ENCODE assay signal across 23 cellular contexts in the genomic region with DNA sequence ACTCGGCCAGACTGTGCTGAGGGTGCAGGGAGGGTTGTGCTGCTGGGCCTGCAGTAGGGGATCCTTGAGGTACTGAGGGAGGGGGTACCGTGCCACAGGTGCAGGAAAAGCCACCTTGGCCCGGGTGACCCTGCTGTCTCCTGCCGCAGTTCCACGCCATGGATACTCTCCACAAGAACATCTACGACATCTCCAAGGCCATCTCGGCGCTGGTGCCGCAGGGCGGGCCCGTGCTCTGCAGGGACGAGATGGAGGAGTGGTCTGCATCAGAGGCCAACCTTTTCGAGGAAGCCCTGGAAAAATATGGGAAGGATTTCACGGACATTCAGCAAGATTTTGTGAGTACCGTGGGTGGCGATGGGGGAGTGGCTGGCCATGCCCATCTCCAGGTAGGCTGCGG. TPM values are rescaled to one million over a fixed set of nuclear protein-coding genes. Genes with fewer than 3 reads are reported as not detected.
DNase-seq lines count a peak whose midpoint lies in the region; FAIRE-seq and TF ChIP-seq lines count a peak whose summit lies in the region.
"Had no signal": no experiment of that assay in that cellular context is flagged by ENCODE, and none has a peak within 500 bp of the region (broad histone marks: within the 10 kb centered on the region; RNA-seq: fewer than 3 reads in every experiment).

No MANE protein-coding gene starts in this region.

- no peak overlapping the region for H3K4ac ChIP-seq in H1 (replicated peaks; ENCODE audit: insufficient read length, low read depth, low read length)

- H2BK20ac ChIP-seq in H1 (ENCODE audit: low read length) = no peak overlapping the region

- H3K36me3 Mint-ChIP-seq in activated T-cell treated with anti-CD3 and anti-CD28 coated beads, Interleukin-2, amount 50 U/mL, for 24 hours (ENCODE audit: low read depth) = peaks cover 67% of the 10 kb centered on the region

- H2BK120ac ChIP-seq in H1 (replicated peaks; ENCODE audit: low read depth, low read length) = no peak overlapping the region

- no peak overlapping the region for H2AK5ac ChIP-seq in H1 (ENCODE audit: low read depth, low read length)

- H3K18ac ChIP-seq in H1 (ENCODE audit: extremely low read depth, low read length) = no peak overlapping the region

- no peak overlapping the region for H3K14ac ChIP-seq in H1 (ENCODE audit: insufficient read length)

- H3K27ac Mint-ChIP-seq in activated T-cell treated with anti-CD3 and anti-CD28 coated beads, Interleukin-2, amount 50 U/mL, for 24 hours = peak overlapping the region; percentile 26
- H3K27ac Mint-ChIP-seq: B cell; CD4-positive, alpha-beta T cell; CD8-positive, alpha-beta T cell had no signal

- POLR2A ChIA-PET in HEK293 (lab: Yijun Ruan, JAX) = no interaction called here
- POLR2A ChIA-PET in H1 (lab: Charles Lee; ENCODE audit: partially characterized antibody) = interaction anchor here (0.7 kb wide), 1 partner anchor 10 kb away, joined by 3 read pairs; no protein-coding TSS in a partner anchor

- peak overlapping the region; percentile 57; the same call in 1 of the 2 replicates for H4K8ac ChIP-seq in H1 (ENCODE audit: extremely low read depth, insufficient read depth, low read length)

- H3K56ac ChIP-seq in H1 (replicated peaks; ENCODE audit: insufficient read length, low read depth, low read length) = no peak overlapping the region

- no peaks in the 10 kb centered on the region for H3K9me3 Mint-ChIP-seq in activated T-cell treated with anti-CD3 and anti-CD28 coated beads, Interleukin-2, amount 50 U/mL, for 24 hours
- H3K9me3 Mint-ChIP-seq: CD4-positive, alpha-beta T cell; CD8-positive, alpha-beta T cell had no signal

- H3K4me3 ChIP-seq in HEK293 (ENCODE audit: low read depth, low read length) = no peak overlapping the region
- H3K4me3 ChIP-seq in H1 (ENCODE audit: extremely low read depth in 1 of 4, insufficient read depth in 2 of 4, low read depth in 3 of 4, low read length in 4 of 4) = no peak overlapping the region
- no peak overlapping the region for H3K4me3 ChIP-seq in kidney (ENCODE audit: low read length in 2 of 2)
- H3K4me3 ChIP-seq in foreskin fibroblast (ENCODE audit: low read depth in 1 of 2, low read length in 2 of 2) = no peak overlapping the region
- H3K4me3 ChIP-seq: A549; BLaER1 treated with 17β-estradiol and CSF1 and Interleukin-3, amounts not matched to agents 10 nM and 100 nM had no signal

- H3K9me3 ChIP-seq in HEK293 (ENCODE audit: control insufficient read depth, insufficient read depth, low read depth, low read length) = no peaks in the 10 kb centered on the region
- no peaks in the 10 kb centered on the region for H3K9me3 ChIP-seq in H1 (ENCODE audit: insufficient read depth in 2 of 2, low read depth in 1 of 2, low read length in 1 of 2)
- no peaks in the 10 kb centered on the region for H3K9me3 ChIP-seq in kidney (ENCODE audit: control insufficient read depth in 1 of 2, low read length in 2 of 2)
- H3K9me3 ChIP-seq: A549; BLaER1 treated with 17β-estradiol and CSF1 and Interleukin-3, amounts not matched to agents 10 nM and 100 nM; Caco-2 had no signal

- no peak overlapping the region for H3K23ac ChIP-seq in H1 (ENCODE audit: insufficient read length)

- H3K4me1 ChIP-seq in HEK293 (ENCODE audit: control insufficient read depth, insufficient read depth, low read length) (no peaks in the 10 kb centered on the region), H1 (replicated peaks in 1 of 4; ENCODE audit: control insufficient read depth in 3 of 4, insufficient read depth in 4 of 4, low read length in 3 of 4) (peaks cover 0 to 8% (median 1%) of the 10 kb centered on the region in 4 experiments; a peak in 3 of 7 replicates), kidney (ENCODE audit: control insufficient read depth in 1 of 2, insufficient read depth in 1 of 2, low read depth in 1 of 2, low read length in 2 of 2) (no peaks in the 10 kb centered on the region)
- H3K4me1 ChIP-seq: Caco-2 had no signal

- TF ChIP-seq CTCF in HEK293 (tag by site-specific recombination; IDR thresholded peaks at IDR 0.05) = no peak
- TF ChIP-seq CTCF in H1 (IDR thresholded peaks at IDR 0.05; ENCODE audit: control extremely low read depth in 1 of 3, insufficient read depth in 1 of 3, low read depth in 1 of 3, low read length in 3 of 3) = no peak
- TF ChIP-seq CTCF in kidney (IDR thresholded peaks at IDR 0.05; ENCODE audit: borderline replicate concordance, extremely low read depth, insufficient read depth) = no peak
- TF ChIP-seq CTCF in foreskin fibroblast (IDR thresholded peaks at IDR 0.05; ENCODE audit: low read depth, low read length) = no peak

- no peak overlapping the region for H3K27ac ChIP-seq in HEK293 (ENCODE audit: extremely low read depth, low read depth, low read length)
- H3K27ac ChIP-seq in H1 (ENCODE audit: low read depth, low read length) = no peak overlapping the region
- no peak overlapping the region for H3K27ac ChIP-seq in kidney (ENCODE audit: low read depth in 2 of 2, low read length in 2 of 2)
- H3K27ac ChIP-seq: 22Rv1; A549; BLaER1 treated with 17β-estradiol and CSF1 and Interleukin-3, amounts not matched to agents 10 nM and 100 nM; C4-2B had no signal

- H2BK12ac ChIP-seq in H1 (ENCODE audit: low read depth, low read length) = no peak overlapping the region

- H3K36me3 ChIP-seq in HEK293 (ENCODE audit: control insufficient read depth in 2 of 2, insufficient read depth in 1 of 2, low read length in 2 of 2) (peaks cover 0 to 78% of the 10 kb centered on the region in 2 experiments; a peak in 2 of 3 replicates), H1 (ENCODE audit: control insufficient read depth in 2 of 4, insufficient read depth in 4 of 4, low read length in 3 of 4) (peaks cover 17 to 71% (median 44%) of the 10 kb centered on the region in 4 experiments), kidney (ENCODE audit: control insufficient read depth in 1 of 2, insufficient read depth in 2 of 2, low read length in 2 of 2) (peaks cover 2 to 7% of the 10 kb centered on the region in 2 donors)

- no peaks in the 10 kb centered on the region for H3K27me3 ChIP-seq in H1 (replicated peaks in 1 of 4; ENCODE audit: control insufficient read depth in 3 of 4, extremely low read depth in 1 of 4, insufficient read depth in 3 of 4, low read length in 3 of 4)
- H3K27me3 ChIP-seq: BLaER1 treated with 17β-estradiol and CSF1 and Interleukin-3, amounts not matched to agents 10 nM and 100 nM had no signal

- H3K4me1 Mint-ChIP-seq in activated T-cell treated with anti-CD3 and anti-CD28 coated beads, Interleukin-2, amount 50 U/mL, for 24 hours (ENCODE audit: low read depth) = no peaks in the 10 kb centered on the region
- H3K4me1 Mint-ChIP-seq: B cell had no signal

- H3K23me2 ChIP-seq in H1 (ENCODE audit: low read depth, low read length) = no peaks in the 10 kb centered on the region

- H3K79me2 ChIP-seq in H1 (ENCODE audit: control insufficient read depth in 1 of 2, insufficient read depth in 2 of 2, low read length in 2 of 2) = no peaks in the 10 kb centered on the region; a peak in 1 of 4 replicates

- 97% methylated on average over 17 of the region's 17 CpGs; no CpG with 5 or more reads in 1 of the 2 experiments for WGBS in H1 (ENCODE audit: extremely low coverage in 1 of 2, insufficient coverage in 1 of 2, insufficient read length in 1 of 2, insufficient replicate concordance in 2 of 2, low coverage in 1 of 2, low lambda C conversion rate in 2 of 2, missing lambda C conversion rate in 1 of 2), 2 experiments

- H2AFZ ChIP-seq in H1 (ENCODE audit: low read length) = no peak overlapping the region

- no peaks in the 10 kb centered on the region for H3K27me3 Mint-ChIP-seq in activated T-cell treated with anti-CD3 and anti-CD28 coated beads, Interleukin-2, amount 50 U/mL, for 24 hours
- H3K27me3 Mint-ChIP-seq: B cell; CD4-positive, alpha-beta T cell had no signal

- H2BK15ac ChIP-seq in H1 (ENCODE audit: low read length) = no peak overlapping the region

- no peak overlapping the region for H3K9ac ChIP-seq in H1 (replicated peaks in 1 of 4; ENCODE audit: extremely low read depth in 1 of 4, low read depth in 3 of 4, low read length in 3 of 4)
- no peak overlapping the region for H3K9ac ChIP-seq in kidney (ENCODE audit: low read length in 2 of 2)
- H3K9ac ChIP-seq: BLaER1 treated with 17β-estradiol and CSF1 and Interleukin-3, amounts not matched to agents 10 nM and 100 nM had no signal

- H3K79me1 ChIP-seq in H1 (ENCODE audit: low read depth, low read length) = no peaks in the 10 kb centered on the region; the same call in 1 of the 2 replicates

- no peak overlapping the region for H4K5ac ChIP-seq in H1 (ENCODE audit: insufficient read length, low read depth, low read length)

- TF ChIP-seq EP300 in H1 (IDR thresholded peaks at IDR 0.05; ENCODE audit: borderline replicate concordance in 1 of 2, low read depth in 2 of 2, low read length in 2 of 2) = no peak

- H2BK5ac ChIP-seq in H1 (ENCODE audit: low read depth, low read length) = no peak overlapping the region

- no peak overlapping the region for H3K4me2 ChIP-seq in H1 (ENCODE audit: insufficient read depth in 1 of 2, low read depth in 2 of 2, low read length in 2 of 2)
- H3K4me2 ChIP-seq: A549; BLaER1 treated with 17β-estradiol and CSF1 and Interleukin-3, amounts not matched to agents 10 nM and 100 nM had no signal

- intact Hi-C loops in kidney (cut with DNase I) = no loop called here

- FAIRE-seq in H1 (lab: Jason Lieb, UNC) (no peak), kidney (lab: Jason Lieb, UNC) (no peak)
- FAIRE-seq: A549, D721Med, G401.6, GM12891, GM19239 had no signal

- no peak for TF ChIP-seq RAD21 in H1 (IDR thresholded peaks at IDR 0.05 in 1 of 2, conservative IDR thresholded peaks at IDR 0.05 in 1 of 2; ENCODE audit: low read depth in 2 of 2, low read length in 2 of 2)

- H3K4me3 Mint-ChIP-seq in activated T-cell treated with anti-CD3 and anti-CD28 coated beads, Interleukin-2, amount 50 U/mL, for 24 hours = no peak overlapping the region
- H3K4me3 Mint-ChIP-seq: B cell; CD4-positive, alpha-beta T cell; CD8-positive, alpha-beta T cell had no signal

- no peak; a peak in 1 of 3 replicates for TF ChIP-seq POLR2A in H1 (IDR thresholded peaks at IDR 0.05; ENCODE audit: control extremely low read depth in 1 of 2, low read depth in 2 of 2, low read length in 2 of 2)

- peaks cover 8 to 23% of the 10 kb centered on the region in 2 experiments for H4K20me1 ChIP-seq in H1 (replicated peaks in 1 of 2; ENCODE audit: control insufficient read depth in 1 of 2, insufficient read depth in 2 of 2, low read length in 2 of 2)

- H4K91ac ChIP-seq in H1 (replicated peaks; ENCODE audit: insufficient read length, low read length) = no peak overlapping the region

- CTCF ChIA-PET in HEK293 (lab: Yijun Ruan, JAX) (no interaction called here), H1 (lab: Charles Lee; ENCODE audit: partially characterized antibody) (no interaction called here)

- no peak for DNase-seq in activated T-cell treated with anti-CD3 and anti-CD28 coated beads, Interleukin-2, amount 50 U/mL, for 24 hours
- DNase-seq in activated T-cell treated with anti-CD3 and anti-CD28 coated beads, Interleukin-2, amount 50 U/mL, for 48 hours = no peak
- DNase-seq in H1 (ENCODE audit: low read depth in 1 of 2, low spot score in 2 of 2) (no peak), kidney (no peak), foreskin fibroblast (no peak)
- DNase-seq: AML-193; Caco-2; Calu3; CD4-positive, alpha-beta T cell; CD8-positive, alpha-beta T cell; DMS79 treated with DMSO at 0.1 percent for 48 hours; GF-D8 had no signal

RNA-seq across cellular contexts. Expression of a gene that starts 14.0 kb away (rescaled TPM):
- total RNA-seq in H1 (2021; fragmentation: NEBNext Ultra II Directional; extraction: Animal tissue kit (Norgen Biotek cat#: 25700)) = 4.0 and 4.2 TPM in 2 replicates
- polyA plus RNA-seq in H1 (2011; rRNA removed) (13.5 and 28.4 TPM in 2 replicates), kidney (ENCODE audit: insufficient read depth, low read depth, low replicate concordance) (338 TPM)
- polyA plus RNA-seq in H1 (2011; cell fraction: cytosol; rRNA removed) = 11.7 TPM
- polyA plus RNA-seq in H1 (2011; cell fraction: nucleus; rRNA removed) = 18.2 TPM
- 6.1 to 9.1 TPM (median 7.6 TPM) in 4 replicates for polyA plus RNA-seq in H1 (2012, experiment 1 of 2)
- 5.1 TPM for polyA plus RNA-seq in H1 (2012, experiment 2 of 2)
- 6.7 TPM for polyA plus RNA-seq in H1 (2013, experiment 1 of 2)
- 7.7 TPM for polyA plus RNA-seq in H1 (2013, experiment 2 of 2)
- 0.76 and 0.83 TPM in 2 replicates for polyA minus RNA-seq in H1 (2011; rRNA and poly(A)+ RNA removed)
- polyA minus RNA-seq in H1 (2011; cell fraction: cytosol; rRNA and poly(A)+ RNA removed) = 3.4 TPM
- 3.5 TPM for polyA minus RNA-seq in H1 (2011; cell fraction: nucleus; rRNA and poly(A)+ RNA removed)
- 357 TPM for total RNA-seq in kidney

RNA-seq across cellular contexts. Expression of a gene that starts 26.1 kb away (rescaled TPM):
- 1.2 and 2.4 TPM in 2 replicates for total RNA-seq in H1 (2021; fragmentation: NEBNext Ultra II Directional; extraction: Animal tissue kit (Norgen Biotek cat#: 25700))
- polyA plus RNA-seq in H1 (2011; rRNA removed) (2.2 and 5.3 TPM in 2 replicates), kidney (ENCODE audit: insufficient read depth, low read depth, low replicate concordance) (272 TPM)
- polyA plus RNA-seq in H1 (2011; cell fraction: cytosol; rRNA removed) = 3.1 TPM
- 5.1 TPM for polyA plus RNA-seq in H1 (2011; cell fraction: nucleus; rRNA removed)
- polyA plus RNA-seq in H1 (2012, experiment 1 of 2) = 4.4 to 8.5 TPM (median 6.3 TPM) in 4 replicates
- polyA plus RNA-seq in H1 (2012, experiment 2 of 2) = 8.2 TPM
- 7.6 TPM for polyA plus RNA-seq in H1 (2013, experiment 1 of 2)
- 8.4 TPM for polyA plus RNA-seq in H1 (2013, experiment 2 of 2)
- 0.63 TPM in 1 of 2 replicates, not detected in the other for polyA minus RNA-seq in H1 (2011; rRNA and poly(A)+ RNA removed)
- polyA minus RNA-seq in H1 (2011; cell fraction: cytosol; rRNA and poly(A)+ RNA removed) = 6.4 TPM
- 5.2 TPM for polyA minus RNA-seq in H1 (2011; cell fraction: nucleus; rRNA and poly(A)+ RNA removed)
- 381 TPM for total RNA-seq in kidney
- total RNA-seq: A172 had no signal

RNA-seq across cellular contexts. Expression of a gene that starts 30.4 kb away (rescaled TPM):
- 5.6 and 6.4 TPM in 2 replicates for total RNA-seq in H1 (2021; fragmentation: NEBNext Ultra II Directional; extraction: Animal tissue kit (Norgen Biotek cat#: 25700))
- polyA plus RNA-seq in H1 (2011; rRNA removed) = 14.8 and 22.8 TPM in 2 replicates
- polyA plus RNA-seq in H1 (2011; cell fraction: cytosol; rRNA removed) = 21.7 TPM
- polyA plus RNA-seq in H1 (2011; cell fraction: nucleus; rRNA removed) = 43.3 TPM
- 5.9 to 19.5 TPM (median 16.0 TPM) in 4 replicates for polyA plus RNA-seq in H1 (2012, experiment 1 of 2)
- polyA plus RNA-seq in H1 (2012, experiment 2 of 2) = 10.3 TPM
- 5.8 TPM for polyA plus RNA-seq in H1 (2013, experiment 1 of 2)
- 6.2 TPM for polyA plus RNA-seq in H1 (2013, experiment 2 of 2)
- 4.2 and 8.8 TPM in 2 replicates for polyA minus RNA-seq in H1 (2011; rRNA and poly(A)+ RNA removed)
- polyA minus RNA-seq in H1 (2011; cell fraction: cytosol; rRNA and poly(A)+ RNA removed) = 9.1 TPM
- polyA minus RNA-seq in H1 (2011; cell fraction: nucleus; rRNA and poly(A)+ RNA removed) = 18.9 TPM
- total RNA-seq in kidney = 13.2 TPM
- 6.9 TPM for polyA plus RNA-seq in kidney (ENCODE audit: insufficient read depth, low read depth, low replicate concordance)

RNA-seq across cellular contexts. Expression of a gene that starts 41.0 kb away (rescaled TPM):
- total RNA-seq in H1 (2021; fragmentation: NEBNext Ultra II Directional; extraction: Animal tissue kit (Norgen Biotek cat#: 25700)) = 217 and 221 TPM in 2 replicates
- 73.9 and 159 TPM in 2 replicates for polyA plus RNA-seq in H1 (2011; rRNA removed)
- polyA plus RNA-seq in H1 (2011; cell fraction: cytosol; rRNA removed) = 107 TPM
- 578 TPM for polyA plus RNA-seq in H1 (2011; cell fraction: nucleus; rRNA removed)
- 172 to 212 TPM (median 181 TPM) in 4 replicates for polyA plus RNA-seq in H1 (2012, experiment 1 of 2)
- 113 TPM for polyA plus RNA-seq in H1 (2012, experiment 2 of 2)
- polyA plus RNA-seq in H1 (2013, experiment 1 of 2) = 173 TPM
- polyA plus RNA-seq in H1 (2013, experiment 2 of 2) = 167 TPM
- polyA minus RNA-seq in H1 (2011; rRNA and poly(A)+ RNA removed) = 58.7 and 60.2 TPM in 2 replicates
- 171 TPM for polyA minus RNA-seq in H1 (2011; cell fraction: cytosol; rRNA and poly(A)+ RNA removed)
- 231 TPM for polyA minus RNA-seq in H1 (2011; cell fraction: nucleus; rRNA and poly(A)+ RNA removed)
- 112 TPM for total RNA-seq in kidney
- 30.4 TPM for polyA plus RNA-seq in kidney (ENCODE audit: insufficient read depth, low read depth, low replicate concordance)

Comparison
In these comparisons a context has a peak if more than half of its experiments do, and no peak if none do; other contexts are left out.
1. RNA of a gene that starts 14.0 kb away (total RNA-seq): 357 TPM in kidney (single experiment); 4.0 to 4.2 TPM in H1; every median in the first group is over 10 times any median in the second.
2. RNA of a gene that starts 26.1 kb away (total RNA-seq): 381 TPM in kidney (single experiment); 1.2 to 2.4 TPM in H1; every median in the first group is over 100 times any median in the second.